8 cellular contexts compared by ENCODE assay signal in genomic region chr1:25619101-25619890, GRCh38. TPM values are rescaled to one million over a fixed set of nuclear protein-coding genes. Genes with fewer than 3 reads are reported as not detected.
DNase-seq lines count a peak whose midpoint lies in the region; ATAC-seq and TF ChIP-seq lines count a peak whose summit lies in the region.

No MANE protein-coding gene starts in this region.

- no peak overlapping the region for H3K4me3 ChIP-seq in colonic mucosa

- no peak for TF ChIP-seq CTCF in activated B cell treated with CpG ODN at 0.5 μM for 24 hours (IDR thresholded peaks at IDR 0.05)
- peak; percentile 69 for TF ChIP-seq CTCF in colonic mucosa (IDR thresholded peaks at IDR 0.05)

- no peaks in the 10 kb centered on the region for H3K9me3 ChIP-seq in colonic mucosa

- no peaks in the 10 kb centered on the region for H3K36me3 ChIP-seq in colonic mucosa

- intact Hi-C loops in activated B cell treated with CpG ODN at 0.5 μM for 24 hours (cut with micrococcal nuclease) (loop anchor here (5.0 kb wide), 4 partner anchors 57 to 378 kb away; partner anchors contain the start of genes MACO1 and PAFAH2), colonic mucosa (cut with DNase I) (loop anchor here (5.0 kb wide), 1 partner anchor 73 kb away; no protein-coding TSS in a partner anchor)

- no peaks in the 10 kb centered on the region for H3K36me3 Mint-ChIP-seq in activated B cell treated with CpG ODN at 0.5 μM for 24 hours (ENCODE audit: low read depth)

- peaks cover 40% of the 10 kb centered on the region for H3K27me3 Mint-ChIP-seq in activated B cell treated with CpG ODN at 0.5 μM for 24 hours

- no peak for ATAC-seq in activated B cell treated with CpG ODN at 0.5 μM for 24 hours (ENCODE audit: low read depth)
- no peak for ATAC-seq in GM18873 (IDR thresholded peaks at IDR 0.05; ENCODE audit: low FRiP score, unreplicated experiment)

- peak overlapping the region in 1 of 2 donors; percentile 15 for H3K9ac ChIP-seq in colonic mucosa (ENCODE audit: low read depth in 2 of 2, low read length in 2 of 2)

- H3K27ac Mint-ChIP-seq in activated B cell treated with CpG ODN at 0.5 μM for 24 hours = no peak overlapping the region

- H3K4me1 Mint-ChIP-seq in activated B cell treated with CpG ODN at 0.5 μM for 24 hours = peaks cover 25% of the 10 kb centered on the region

- in situ Hi-C loops in KBM-7 (cut with MboI; ENCODE audit: low pct_unique_long_range_greater_than_20kb, low sequenced_read_pairs) = no loop called here

- CTCF ChIA-PET in activated B cell treated with CpG ODN at 0.5 μM for 24 hours (lab: Charles Lee) = interaction anchor here (0.8 to 1.3 kb wide), 3 partner anchors 10 to 99 kb away, joined by 3 to 6 read pairs (median 4); no protein-coding TSS in a partner anchor

- H3K4me1 ChIP-seq in colonic mucosa = peaks cover 10% of the 10 kb centered on the region

- DNase-seq in COR-L47 (lab: John Stamatoyannopoulos, UW) (peak; percentile 62), KBM-7 (peak; percentile 51), activated B cell treated with CpG ODN at 0.5 μM for 24 hours (no peak), colonic mucosa (peak; percentile 36), lung microvascular endothelial cell (ENCODE audit: low read depth in 2 of 2) (peak; percentile 18 to 61), SKM-1 (lab: John Stamatoyannopoulos, UW; ENCODE audit: unreplicated experiment) (no peak)

- no peaks in the 10 kb centered on the region for H3K9me3 Mint-ChIP-seq in activated B cell treated with CpG ODN at 0.5 μM for 24 hours

- H3K27me3 ChIP-seq in colonic mucosa = peaks cover 16% of the 10 kb centered on the region

- no peak overlapping the region for H3K27ac ChIP-seq in colonic mucosa
- peak overlapping the region; percentile 47 for H3K27ac ChIP-seq in temporal lobe (ENCODE audit: low read depth, low read length)

- peak overlapping the region; percentile 53 for H3K4me3 Mint-ChIP-seq in activated B cell treated with CpG ODN at 0.5 μM for 24 hours

- POLR2A ChIA-PET in activated B cell treated with CpG ODN at 0.5 μM for 24 hours (lab: Charles Lee) = interaction anchor here (0.5 to 0.7 kb wide), 2 partner anchors 64 to 70 kb away, joined by 3 to 9 read pairs; no protein-coding TSS in a partner anchor

RNA-seq across cellular contexts. Expression of gene MAN1C1, which starts 2.7 kb away (rescaled TPM):
- total RNA-seq in activated B cell treated with CpG ODN at 0.5 μM for 24 hours (0.20 and 0.34 TPM in 2 replicates), colonic mucosa (1 to 10 TPM; 2.7 to 4.3 TPM), lung microvascular endothelial cell (0.22 and 0.79 TPM in 2 replicates), temporal lobe (6.9 TPM)

Comparison
In these comparisons a context has a peak if more than half of its experiments do, and no peak if none do; other contexts are left out.
1. DNase-seq: peak in COR-L47 (single experiment), KBM-7 (single experiment), colonic mucosa (single experiment) and lung microvascular endothelial cell (2 of 2); none in activated B cell treated with CpG ODN at 0.5 μM for 24 hours (single experiment) and SKM-1 (single experiment).